Comparison of ENCODE assay signal across 8 cellular contexts in the genomic region with DNA sequence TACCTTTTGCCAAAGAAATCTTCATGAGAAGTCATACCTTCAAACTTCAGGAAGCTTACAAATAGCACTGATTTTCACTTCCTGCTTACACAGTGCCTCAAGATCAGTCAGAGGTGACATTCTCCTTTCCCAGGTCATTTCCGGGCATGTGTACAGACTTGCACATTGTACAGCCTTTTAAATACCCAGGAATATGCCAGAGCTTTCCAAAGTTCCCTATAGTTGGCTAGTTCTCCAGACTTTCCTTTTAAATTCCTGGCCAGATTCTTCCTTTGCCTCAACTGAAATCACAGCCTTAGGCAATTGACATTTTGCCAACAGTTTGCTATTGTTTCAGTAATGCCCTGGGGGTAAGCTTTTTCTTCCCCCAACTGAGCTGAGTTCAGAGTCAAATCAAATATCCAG. TPM values are rescaled to one million over a fixed set of nuclear protein-coding genes. Genes with fewer than 3 reads are reported as not detected.
A peak's percentile ranks its signal among the peaks of the same experiment; 100 is the strongest.
DNase-seq lines count a peak whose midpoint lies in the region; ATAC-seq and TF ChIP-seq lines count a peak whose summit lies in the region.

No MANE protein-coding gene starts in this region.

- DNase-seq in HFFc6 (peak; percentile 58), RPMI7951 (ENCODE audit: low read depth) (peak; percentile 42), immature natural killer cell (no peak), NCI-H526 treated with DMSO at 0.1 percent for 48 hours (lab: John Stamatoyannopoulos, UW) (no peak), NCI-H2081 treated with DMSO at 0.1 percent for 48 hours (lab: John Stamatoyannopoulos, UW) (no peak)

- TF ChIP-seq CTCF in HFFc6 (IDR thresholded peaks at IDR 0.05) = no peak

- H3K4me3 Mint-ChIP-seq in HFFc6 (peak overlapping the region; percentile 50; the same call in 1 of the 2 replicates), immature natural killer cell (peak overlapping the region; percentile 22 to 98 (median 91))

- H3K4me1 Mint-ChIP-seq in HFFc6 (ENCODE audit: low read depth) = peaks cover 31% of the 10 kb centered on the region
- peaks cover 29 to 67% of the 10 kb centered on the region in 2 donors for H3K4me1 Mint-ChIP-seq in immature natural killer cell

- ATAC-seq in GM18498 (IDR thresholded peaks at IDR 0.05; ENCODE audit: unreplicated experiment) (peak; percentile 37), HG03280 (IDR thresholded peaks at IDR 0.05; ENCODE audit: unreplicated experiment) (no peak), GM18502 (IDR thresholded peaks at IDR 0.05; ENCODE audit: poor library complexity, unreplicated experiment) (no peak)

- H3K36me3 Mint-ChIP-seq in HFFc6 (ENCODE audit: low read depth) = peaks cover 15% of the 10 kb centered on the region
- peaks cover 0 to 7% (median 0%) of the 10 kb centered on the region in 3 donors for H3K36me3 Mint-ChIP-seq in immature natural killer cell

- H3K27me3 Mint-ChIP-seq in HFFc6 (ENCODE audit: insufficient read depth) (no peaks in the 10 kb centered on the region; the same call in 1 of the 2 replicates), immature natural killer cell (ENCODE audit: low read depth in 3 of 3) (no peaks in the 10 kb centered on the region)

- no peaks in the 10 kb centered on the region; the same call in 1 of the 2 replicates for H3K9me3 Mint-ChIP-seq in HFFc6
- H3K9me3 Mint-ChIP-seq in immature natural killer cell = peaks cover 0 to 2% (median 0%) of the 10 kb centered on the region in 6 donors

- H3K27ac Mint-ChIP-seq in HFFc6 (peak overlapping the region; percentile 76), immature natural killer cell (peak overlapping the region; percentile 84 to 98 (median 95))

RNA-seq across cellular contexts. Expression of a gene that starts 47.2 kb away (rescaled TPM):
- 1 to 10 TPM; 2.8 to 4.2 (median 3.5) TPM for total RNA-seq in HFFc6 (2021; fragmentation: NEBNext Ultra II Directional; extraction: Animal tissue kit (Norgen Biotek cat#: 25700))
- total RNA-seq in RPMI7951 (2014; rRNA removed; shearing (Covaris generic)) = 2.3 and 3.5 TPM in 2 replicates
- 1 to 10 TPM; 4.5 to 6.5 (median 4.5) TPM for polyA plus RNA-seq in immature natural killer cell

Comparison
In these comparisons a context has a peak if more than half of its experiments do, and no peak if none do; other contexts are left out.
1. DNase-seq: peak in HFFc6 (single experiment) and RPMI7951 (single experiment); none in immature natural killer cell (0 of 3), NCI-H526 treated with DMSO at 0.1 percent for 48 hours (single experiment) and NCI-H2081 treated with DMSO at 0.1 percent for 48 hours (single experiment).